In genomic region chr6:85483041-85483700, GRCh38 we compare ENCODE assay signal across 8 cellular contexts. TPM values are rescaled to one million over a fixed set of nuclear protein-coding genes. Genes with fewer than 3 reads are reported as not detected.
DNase-seq lines count a peak whose midpoint lies in the region; ATAC-seq and TF ChIP-seq lines count a peak whose summit lies in the region.

No MANE protein-coding gene starts in this region.

- ATAC-seq in HG02852 (IDR thresholded peaks at IDR 0.05; ENCODE audit: unreplicated experiment) (peak; percentile 92), right lobe of liver (peak; percentile 96 to 100 (median 98))

- in situ Hi-C loops in ACHN (cut with HindIII; ENCODE audit: low pct_ligation_motif_present, low pct_unique_long_range_greater_than_20kb, low sequenced_read_pairs), result no loop called here
- in situ Hi-C loops in GM13977 (cut with MboI; ENCODE audit: low pct_unique_long_range_greater_than_20kb, low sequenced_read_pairs, unreplicated experiment), result loop anchor here (5.0 kb wide), 1 partner anchor 131 kb away; no protein-coding TSS in a partner anchor

- H3K36me3 ChIP-seq in right lobe of liver, result peaks cover 0 to 5% (median 0%) of the 10 kb centered on the region in 4 donors

- no peak overlapping the region for H3K4me3 ChIP-seq in right lobe of liver

- no peak for TF ChIP-seq POLR2A in right lobe of liver (IDR thresholded peaks at IDR 0.05)

- 27% methylated on average over 8 of the region's 9 CpGs for WGBS in right lobe of liver (ENCODE audit: insufficient coverage, low coverage, low lambda C conversion rate, missing lambda C conversion rate)

- peaks cover 0 to 4% (median 0%) of the 10 kb centered on the region in 4 donors for H3K4me1 ChIP-seq in right lobe of liver

- peak overlapping the region in 1 of 3 donors; percentile 16 for H3K27ac ChIP-seq in right lobe of liver

- TF ChIP-seq CTCF in GM13977 (IDR thresholded peaks at IDR 0.05; ENCODE audit: extremely low read depth, insufficient read depth, missing control alignments) (peak; percentile 98), right lobe of liver (IDR thresholded peaks at IDR 0.05) (peak in 3 of 4 donors; percentile 99 to 100 (median 100))

- no peaks in the 10 kb centered on the region for H3K9me3 ChIP-seq in right lobe of liver

- intact Hi-C loops in right lobe of liver (cut with DNase I), result loop anchor here (2.0 to 10.0 kb wide), 2 partner anchors 128 to 132 kb away; no protein-coding TSS in a partner anchor

- DNase-seq in ACHN (peak; percentile 69), GM13977 (ENCODE audit: low spot score) (peak; percentile 60), NCI-H2029 treated with DMSO at 0.1 percent for 48 hours (lab: John Stamatoyannopoulos, UW) (peak; percentile 30), cerebellar cortex (ENCODE audit: low spot score) (peak; percentile 46), right lobe of liver (peak; percentile 74 to 80 (median 76))
- peak; percentile 71 to 75 for DNase-seq in activated CD4-positive, alpha-beta T cell treated with anti-CD3 and anti-CD28 coated beads for 24 hours (ENCODE audit: low read depth in 2 of 2)
- DNase-seq in stimulated activated CD8-positive, alpha-beta memory T cell treated with anti-CD3 and anti-CD28 coated beads, Interleukin-12 subunit alpha, Interleukin-12 subunit beta, amount 100 ng/mL, for 1 hour (ENCODE audit: low read depth), result peak; percentile 67

- no peaks in the 10 kb centered on the region for H3K27me3 ChIP-seq in right lobe of liver

RNA-seq across cellular contexts. Expression of gene NT5E, which starts 33.3 kb away (rescaled TPM):
- total RNA-seq in right lobe of liver, result 10 to 100 TPM; 19.3 to 31.8 (median 25.8) TPM
